In genomic region chr10:123642293-123642692, GRCh38 we compare ENCODE assay signal across 20 cellular contexts. TPM values are rescaled to one million over a fixed set of nuclear protein-coding genes. Genes with fewer than 3 reads are reported as not detected.
DNase-seq lines count a peak whose midpoint lies in the region; ATAC-seq lines count a peak whose summit lies in the region.
"Had no signal": no experiment of that assay in that cellular context is flagged by ENCODE, and none has a peak within 500 bp of the region (broad histone marks: within the 10 kb centered on the region; RNA-seq: fewer than 3 reads in every experiment).

No MANE protein-coding gene starts in this region.

- no peak overlapping the region for H3K27ac Mint-ChIP-seq in activated CD8-positive, alpha-beta memory T cell treated with anti-CD3 and anti-CD28 coated beads, Interleukin-2, amount 10 ng/mL, durations not matched to agents 7 days and 5 days
- H3K27ac Mint-ChIP-seq: activated T-helper 17 cell treated with anti-CD3 and anti-CD28 coated beads, Interleukin-2, amount 50 U/mL, for 72 hours; mesothelial cell of epicardium; stimulated activated memory B cell treated with anti-CD40 and anti-IgM and Interleukin-4, amounts not matched to agents 10 μg/mL and 1 μg/mL and 100 μg/mL, for 72 hours; T-cell had no signal

- DNase-seq in NCI-H1105 treated with DMSO at 0.1 percent for 48 hours (lab: John Stamatoyannopoulos, UW): peak; percentile 45
- no peak for DNase-seq in NCI-H1105 (lab: John Stamatoyannopoulos, UW)
- peak; percentile 15 for DNase-seq in RPMI8226
- DNase-seq in pons (ENCODE audit: low spot score): peak; percentile 5
- DNase-seq in activated CD8-positive, alpha-beta memory T cell treated with anti-CD3 and anti-CD28 coated beads, Interleukin-2, amount 10 ng/mL, durations not matched to agents 7 days and 5 days: no peak
- DNase-seq in NOMO-1 (lab: John Stamatoyannopoulos, UW; ENCODE audit: unreplicated experiment in 2 of 2): no peak
- DNase-seq: kidney glomerular epithelial cell had no signal

- H3K4me3 ChIP-seq in HUES48 (ENCODE audit: low read depth, low read length): no peak overlapping the region
- H3K4me3 ChIP-seq: adrenal gland, hepatocyte, transverse colon had no signal

- no peaks in the 10 kb centered on the region for H3K36me3 Mint-ChIP-seq in activated CD8-positive, alpha-beta memory T cell treated with anti-CD3 and anti-CD28 coated beads, Interleukin-2, amount 10 ng/mL, durations not matched to agents 7 days and 5 days
- H3K36me3 Mint-ChIP-seq: mesothelial cell of epicardium; stimulated activated memory B cell treated with anti-CD40 and anti-IgM and Interleukin-4, amounts not matched to agents 10 μg/mL and 1 μg/mL and 100 μg/mL, for 72 hours; T-cell had no signal

- CTCF ChIA-PET in activated CD8-positive, alpha-beta memory T cell treated with anti-CD3 and anti-CD28 coated beads, Interleukin-2, amount 10 ng/mL, durations not matched to agents 7 days and 5 days (lab: Charles Lee): no interaction called here

- H3K9ac ChIP-seq in HUES48 (ENCODE audit: low read depth, low read length): no peak overlapping the region

- ATAC-seq in GM18498 (IDR thresholded peaks at IDR 0.05; ENCODE audit: unreplicated experiment): no peak
- no peak for ATAC-seq in activated CD8-positive, alpha-beta memory T cell treated with anti-CD3 and anti-CD28 coated beads, Interleukin-2, amount 10 ng/mL, durations not matched to agents 7 days and 5 days
- ATAC-seq: activated T-helper 17 cell treated with anti-CD3 and anti-CD28 coated beads, Interleukin-2, amount 50 U/mL, for 72 hours; stimulated activated memory B cell treated with anti-CD40 and anti-IgM and Interleukin-4, amounts not matched to agents 10 μg/mL and 1 μg/mL and 100 μg/mL, for 72 hours; T-cell had no signal

- H3K9me3 Mint-ChIP-seq in activated CD8-positive, alpha-beta memory T cell treated with anti-CD3 and anti-CD28 coated beads, Interleukin-2, amount 10 ng/mL, durations not matched to agents 7 days and 5 days (ENCODE audit: low read depth): no peaks in the 10 kb centered on the region
- H3K9me3 Mint-ChIP-seq: activated T-helper 17 cell treated with anti-CD3 and anti-CD28 coated beads, Interleukin-2, amount 50 U/mL, for 72 hours; central memory CD8-positive, alpha-beta T cell; mesothelial cell of epicardium; stimulated activated memory B cell treated with anti-CD40 and anti-IgM and Interleukin-4, amounts not matched to agents 10 μg/mL and 1 μg/mL and 100 μg/mL, for 72 hours; T-cell had no signal

- H3K4me1 Mint-ChIP-seq in activated CD8-positive, alpha-beta memory T cell treated with anti-CD3 and anti-CD28 coated beads, Interleukin-2, amount 10 ng/mL, durations not matched to agents 7 days and 5 days: no peaks in the 10 kb centered on the region
- H3K4me1 Mint-ChIP-seq: activated T-helper 17 cell treated with anti-CD3 and anti-CD28 coated beads, Interleukin-2, amount 50 U/mL, for 72 hours; central memory CD8-positive, alpha-beta T cell; mesothelial cell of epicardium; stimulated activated memory B cell treated with anti-CD40 and anti-IgM and Interleukin-4, amounts not matched to agents 10 μg/mL and 1 μg/mL and 100 μg/mL, for 72 hours; T-cell had no signal

- no peaks in the 10 kb centered on the region for H3K27me3 ChIP-seq in HUES48 (ENCODE audit: control insufficient read depth, insufficient read depth, low read length)
- H3K27me3 ChIP-seq: transverse colon had no signal

- peak overlapping the region; percentile 29 for H3K27ac ChIP-seq in HUES48 (ENCODE audit: low read depth, low read length)
- H3K27ac ChIP-seq: adrenal gland, hepatocyte, transverse colon, VCaP had no signal

- peaks cover 4% of the 10 kb centered on the region for H3K27me3 Mint-ChIP-seq in activated CD8-positive, alpha-beta memory T cell treated with anti-CD3 and anti-CD28 coated beads, Interleukin-2, amount 10 ng/mL, durations not matched to agents 7 days and 5 days

- H3K9me3 ChIP-seq in HUES48 (ENCODE audit: control insufficient read depth, insufficient read depth, low read length): no peaks in the 10 kb centered on the region
- H3K9me3 ChIP-seq: adrenal gland, transverse colon had no signal

- H3K4me1 ChIP-seq in HUES48 (ENCODE audit: control insufficient read depth, insufficient read depth, low read length): peaks cover 32% of the 10 kb centered on the region
- H3K4me1 ChIP-seq: adrenal gland, transverse colon had no signal

- H3K36me3 ChIP-seq in HUES48 (ENCODE audit: control insufficient read depth, insufficient read depth, low read length): no peaks in the 10 kb centered on the region
- H3K36me3 ChIP-seq: adrenal gland, transverse colon had no signal

- no peak overlapping the region for H3K4me3 Mint-ChIP-seq in activated CD8-positive, alpha-beta memory T cell treated with anti-CD3 and anti-CD28 coated beads, Interleukin-2, amount 10 ng/mL, durations not matched to agents 7 days and 5 days
- H3K4me3 Mint-ChIP-seq: activated T-helper 17 cell treated with anti-CD3 and anti-CD28 coated beads, Interleukin-2, amount 50 U/mL, for 72 hours; central memory CD8-positive, alpha-beta T cell; mesothelial cell of epicardium; stimulated activated memory B cell treated with anti-CD40 and anti-IgM and Interleukin-4, amounts not matched to agents 10 μg/mL and 1 μg/mL and 100 μg/mL, for 72 hours; T-cell had no signal

RNA-seq across cellular contexts. Expression of gene GPR26, which starts 23.9 kb away (rescaled TPM):
- total RNA-seq in activated CD8-positive, alpha-beta memory T cell treated with anti-CD3 and anti-CD28 coated beads, Interleukin-2, amount 10 ng/mL, durations not matched to agents 7 days and 5 days: not detected
- total RNA-seq: activated T-helper 17 cell treated with anti-CD3 and anti-CD28 coated beads, Interleukin-2, amount 50 U/mL, for 72 hours; adrenal gland; hepatocyte; HepG2; mesothelial cell of epicardium; renal cortical epithelial cell; T-cell; transverse colon had no signal

Comparison
In these comparisons a context has a peak if more than half of its experiments do, and no peak if none do; other contexts are left out.
1. DNase-seq: peak in NCI-H1105 treated with DMSO at 0.1 percent for 48 hours (single experiment), RPMI8226 (single experiment) and pons (single experiment); none in NCI-H1105 (single experiment), activated CD8-positive, alpha-beta memory T cell treated with anti-CD3 and anti-CD28 coated beads, Interleukin-2, amount 10 ng/mL, durations not matched to agents 7 days and 5 days (single experiment) and NOMO-1 (0 of 2).